ENCODE assay signal across 24 cellular contexts in the genomic region with DNA sequence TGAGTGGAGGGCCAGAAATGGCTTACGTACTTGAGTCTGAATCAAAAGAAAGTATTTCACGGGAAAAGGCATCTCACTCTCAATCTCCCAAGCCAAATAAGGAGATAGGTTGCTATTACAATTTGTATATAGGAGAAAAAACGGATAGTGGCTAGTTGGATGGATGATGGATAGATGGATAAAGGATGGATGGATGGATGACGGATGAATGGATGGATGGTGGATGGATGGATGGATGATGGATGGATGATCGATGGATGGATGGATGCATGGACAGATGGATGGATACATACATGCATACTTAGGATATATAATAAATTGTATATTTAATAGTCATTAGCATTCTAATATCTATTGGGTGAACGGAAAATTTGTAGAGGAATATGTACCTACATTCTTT.
A peak's percentile ranks its signal among the peaks of the same experiment; 100 is the strongest.
DNase-seq lines count a peak whose midpoint lies in the region; ATAC-seq, FAIRE-seq and TF ChIP-seq lines count a peak whose summit lies in the region.
"Had no signal": no experiment of that assay in that cellular context is flagged by ENCODE, and none has a peak within 500 bp of the region (broad histone marks: within the 10 kb centered on the region; RNA-seq: fewer than 3 reads in every experiment).

No MANE protein-coding gene starts in this region.

- TF ChIP-seq CTCF in VCaP (conservative IDR thresholded peaks at IDR 0.05) = no peak

- ATAC-seq in HG03342 (IDR thresholded peaks at IDR 0.05; ENCODE audit: unreplicated experiment) = no peak

- FAIRE-seq in HTR-8/SVneo (lab: Jason Lieb, UNC) = peak; percentile 20
- FAIRE-seq: A204.1, GM12878, GM12892, GM18507 had no signal

- peak overlapping the region; percentile 53; the same call in 1 of the 2 replicates for H3K27ac ChIP-seq in VCaP
- H3K27ac ChIP-seq: BLaER1 had no signal

- no peak for DNase-seq in HTR-8/SVneo (ENCODE audit: insufficient read length, low spot score)
- no peak for DNase-seq in OCI-M2 (lab: John Stamatoyannopoulos, UW; ENCODE audit: unreplicated experiment)
- no peak for DNase-seq in SW480 (ENCODE audit: low spot score)
- DNase-seq: 8988T; ACHN; C1 segment of cervical spinal cord; CD4-positive, alpha-beta memory T cell; CD4-positive, CD25-positive, alpha-beta regulatory T cell; CD8-positive, alpha-beta memory T cell; COR-L47; DMS 273 treated with DMSO at 0.1 percent for 48 hours; DMS153; DMS53; DMS79; DND-41; EL; GDM1 had no signal
